In the genomic region with DNA sequence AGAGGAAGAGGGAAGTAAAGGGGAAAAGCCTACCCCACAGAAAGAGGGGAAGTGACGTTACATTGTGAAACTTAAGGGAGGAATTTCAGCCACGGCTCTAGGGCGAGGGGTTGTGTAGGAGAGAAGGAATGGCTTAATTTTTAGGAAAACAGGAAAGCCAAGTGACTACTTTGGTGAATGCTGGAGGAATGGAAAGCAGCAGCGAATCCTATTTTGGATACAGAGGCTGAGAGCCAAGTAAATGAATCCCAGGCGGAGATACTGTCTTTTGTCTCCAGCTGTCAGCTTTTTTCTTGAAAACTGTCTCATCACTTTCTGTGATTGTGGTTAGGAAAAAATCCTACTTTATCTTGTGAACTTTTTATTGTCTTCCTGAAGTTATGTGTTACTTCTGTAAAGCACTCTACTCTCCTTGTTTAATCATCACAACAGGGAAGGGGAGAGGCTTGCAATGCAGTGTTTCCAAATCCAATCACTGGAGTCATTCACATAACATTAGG, we compare ENCODE assay signal across 13 cellular contexts.
DNase-seq lines count a peak whose midpoint lies in the region; ATAC-seq and TF ChIP-seq lines count a peak whose summit lies in the region.
"Had no signal": no experiment of that assay in that cellular context is flagged by ENCODE, and none has a peak within 500 bp of the region (broad histone marks: within the 10 kb centered on the region; RNA-seq: fewer than 3 reads in every experiment).

No MANE protein-coding gene starts in this region.

- H3K27ac ChIP-seq in KMS-11, result no peak overlapping the region
- peak overlapping the region in 7 of 8 donors; percentile 42 to 71 (median 59) for H3K27ac ChIP-seq in spleen

- no peaks in the 10 kb centered on the region for H3K36me3 Mint-ChIP-seq in immature natural killer cell

- H3K4me3 ChIP-seq in KMS-11 (IDR thresholded peaks at IDR 0.05; ENCODE audit: insufficient read depth, low read depth, low read length), result no peak overlapping the region
- no peak overlapping the region for H3K4me3 ChIP-seq in astrocyte of the spinal cord (ENCODE audit: low read depth, low read length)
- H3K4me3 ChIP-seq in spleen, result no peak overlapping the region

- no peak for TF ChIP-seq CTCF in KMS-11 (conservative IDR thresholded peaks at IDR 0.05; ENCODE audit: low read depth, low read length)
- TF ChIP-seq CTCF in astrocyte of the spinal cord (IDR thresholded peaks at IDR 0.05; ENCODE audit: low read depth, low read length), result no peak
- TF ChIP-seq CTCF in spleen (IDR thresholded peaks at IDR 0.05 in 8 of 11, conservative IDR thresholded peaks at IDR 0.05 in 3 of 11), result no peak

- H3K4me3 Mint-ChIP-seq in immature natural killer cell, result no peak overlapping the region
- H3K4me3 Mint-ChIP-seq: activated naive CD8-positive, alpha-beta T cell had no signal

- 37 to 62% (median 50%) methylated on average over 5 of the region's 5 CpGs for WGBS in spleen, 5 donors

- no peak for TF ChIP-seq POLR2A in spleen (IDR thresholded peaks at IDR 0.05)

- H4K20me1 ChIP-seq in KMS-11 (ENCODE audit: insufficient read depth), result no peaks in the 10 kb centered on the region

- H3K27ac Mint-ChIP-seq in immature natural killer cell, result no peak overlapping the region
- H3K27ac Mint-ChIP-seq: activated naive CD8-positive, alpha-beta T cell had no signal

- DNase-seq in astrocyte of the spinal cord (ENCODE audit: low read depth, low spot score) (peak; percentile 22), left lobe of liver (ENCODE audit: low spot score) (no peak), spleen (no peak), immature natural killer cell (no peak), NCI-H510A treated with DMSO at 0.1 percent for 48 hours (lab: John Stamatoyannopoulos, UW) (no peak), RKO (ENCODE audit: low spot score) (no peak)
- DNase-seq: head of caudate nucleus; NCI-H2029 treated with DMSO at 0.1 percent for 48 hours; stimulated activated CD4-positive, alpha-beta T cell treated with anti-CD3 and anti-CD28 coated beads, Interleukin-12 subunit alpha, Interleukin-12 subunit beta, amount 100 ng/mL, for 4 hours; tibial artery had no signal

- in situ Hi-C loops in astrocyte of the spinal cord (cut with HindIII; ENCODE audit: low sequenced_read_pairs), result no loop called here

- H3K4me1 ChIP-seq in KMS-11 (ENCODE audit: low read depth, poor library complexity, severe bottlenecking) (peaks cover 41% of the 10 kb centered on the region), spleen (peaks cover 0 to 10% (median 2%) of the 10 kb centered on the region in 6 donors)

- no peak overlapping the region for H2AFZ ChIP-seq in KMS-11 (ENCODE audit: low read depth)

- H3K27me3 Mint-ChIP-seq in immature natural killer cell (ENCODE audit: low read depth in 3 of 3), result peaks cover 1 to 6% (median 3%) of the 10 kb centered on the region in 3 donors
- H3K27me3 Mint-ChIP-seq: activated naive CD8-positive, alpha-beta T cell had no signal

- intact Hi-C loops in spleen (cut with DNase I; ENCODE audit: low total_unique reads), result no loop called here

- ATAC-seq in left lobe of liver (peak; percentile 55), GM19397 (IDR thresholded peaks at IDR 0.05; ENCODE audit: unreplicated experiment) (no peak)

- H3K9me3 ChIP-seq in spleen, result no peaks in the 10 kb centered on the region
- H3K9me3 ChIP-seq: tibial artery had no signal

- H3K27me3 ChIP-seq in KMS-11 (ENCODE audit: insufficient read depth, low read depth), result no peaks in the 10 kb centered on the region
- no peaks in the 10 kb centered on the region for H3K27me3 ChIP-seq in spleen (replicated peaks in 1 of 7)
- H3K27me3 ChIP-seq: tibial artery had no signal

- H3K4me2 ChIP-seq in KMS-11, result peak overlapping the region; percentile 39; the same call in 1 of the 2 replicates

- no peak overlapping the region for H3K9ac ChIP-seq in KMS-11

- H3K9me3 Mint-ChIP-seq in immature natural killer cell, result peaks cover 0 to 2% (median 0%) of the 10 kb centered on the region in 6 donors

- H3K79me2 ChIP-seq in KMS-11 (ENCODE audit: insufficient read depth, low read depth), result no peaks in the 10 kb centered on the region

- H3K36me3 ChIP-seq in KMS-11 (ENCODE audit: insufficient read depth) (no peaks in the 10 kb centered on the region), spleen (no peaks in the 10 kb centered on the region)
- H3K36me3 ChIP-seq: tibial artery had no signal

- H3K4me1 Mint-ChIP-seq in immature natural killer cell, result no peaks in the 10 kb centered on the region
